Comparison of ENCODE assay signal across 18 cellular contexts in the genomic region with DNA sequence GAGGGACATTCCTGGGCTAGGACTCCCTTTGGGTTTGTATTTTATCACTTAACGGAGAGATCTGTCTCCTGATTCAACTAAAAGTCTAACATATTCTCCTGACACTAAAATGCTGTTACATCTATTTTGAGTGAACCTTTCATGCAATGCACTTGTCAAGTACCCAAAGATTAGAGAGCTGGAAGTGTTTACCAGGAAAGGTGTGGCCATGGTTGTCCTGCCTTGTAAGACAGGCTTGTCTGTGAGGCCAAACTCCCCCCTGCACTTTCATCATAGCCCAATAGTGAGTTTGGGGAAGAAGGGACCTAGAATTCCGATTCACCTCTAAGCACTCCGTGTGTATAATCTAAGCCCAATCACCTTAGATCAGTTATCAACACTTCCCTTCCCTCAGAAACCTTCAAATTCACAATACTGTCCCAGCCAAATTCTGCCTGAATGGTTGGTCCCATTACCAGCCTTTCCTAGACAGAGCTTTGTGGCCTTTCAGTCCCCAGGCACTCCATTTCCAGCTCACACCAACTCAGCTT.
DNase-seq lines count a peak whose midpoint lies in the region; ATAC-seq and TF ChIP-seq lines count a peak whose summit lies in the region.
"Had no signal": no experiment of that assay in that cellular context is flagged by ENCODE, and none has a peak within 500 bp of the region (broad histone marks: within the 10 kb centered on the region; RNA-seq: fewer than 3 reads in every experiment).

No MANE protein-coding gene starts in this region.

- H3K79me2 ChIP-seq in mammary epithelial cell (ENCODE audit: insufficient read depth, low read length) = no peaks in the 10 kb centered on the region

- ATAC-seq in left lung (peak; percentile 90), upper lobe of right lung (peak; percentile 80), GM19455 (IDR thresholded peaks at IDR 0.05; ENCODE audit: unreplicated experiment) (no peak)
- no peak for ATAC-seq in activated CD4-positive, CD25-positive, alpha-beta regulatory T cell treated with anti-CD3 and anti-CD28 coated beads, Interleukin-2, amount 50 U/mL, for 24 hours
- ATAC-seq: HCT116 had no signal

- TF ChIP-seq CTCF in MCF 10A (IDR thresholded peaks at IDR 0.05; ENCODE audit: unreplicated experiment) (no peak), mammary epithelial cell (conservative IDR thresholded peaks at IDR 0.05 in 1 of 2, IDR thresholded peaks at IDR 0.05 in 1 of 2; ENCODE audit: extremely low read depth in 1 of 2, insufficient read depth in 1 of 2, low read depth in 1 of 2, low read length in 2 of 2) (no peak), left lung (IDR thresholded peaks at IDR 0.05) (no peak), upper lobe of right lung (IDR thresholded peaks at IDR 0.05) (no peak)

- no peak overlapping the region for H3K9ac ChIP-seq in mammary epithelial cell (ENCODE audit: insufficient read depth, low read length)
- H3K9ac ChIP-seq: BLaER1 had no signal

- H3K4me1 Mint-ChIP-seq in MCF 10A (ENCODE audit: insufficient read depth, unreplicated experiment) = no peaks in the 10 kb centered on the region
- H3K4me1 Mint-ChIP-seq: CD4-positive, alpha-beta memory T cell had no signal

- H4K20me1 ChIP-seq in mammary epithelial cell (ENCODE audit: insufficient read depth, low read length) = no peaks in the 10 kb centered on the region
- H4K20me1 ChIP-seq: BLaER1 had no signal

- H3K27ac ChIP-seq in mammary epithelial cell (ENCODE audit: insufficient read depth, low read depth, low read length) = no peak overlapping the region
- no peak overlapping the region for H3K27ac ChIP-seq in left lung
- no peak overlapping the region for H3K27ac ChIP-seq in upper lobe of right lung
- H3K27ac ChIP-seq: 22Rv1, BLaER1, HL-60 had no signal

- peaks cover 15% of the 10 kb centered on the region for H3K4me1 ChIP-seq in mammary epithelial cell (ENCODE audit: insufficient read depth, low read length)
- H3K4me1 ChIP-seq in left lung = peaks cover 0 to 5% of the 10 kb centered on the region in 2 donors
- no peaks in the 10 kb centered on the region for H3K4me1 ChIP-seq in upper lobe of right lung
- H3K4me1 ChIP-seq: BLaER1 had no signal

- H3K9me3 Mint-ChIP-seq in MCF 10A (ENCODE audit: unreplicated experiment) = no peaks in the 10 kb centered on the region

- CTCF ChIA-PET in MCF 10A (lab: Yijun Ruan, JAX) = interaction anchor here (3.5 to 3.7 kb wide), 2 partner anchors 15 to 271 kb away, joined by 12 to 34 read pairs; no protein-coding TSS in a partner anchor
- CTCF ChIA-PET in mammary epithelial cell (lab: Charles Lee; ENCODE audit: low non-redundant PET) = no interaction called here

- H3K4me2 ChIP-seq in mammary epithelial cell (ENCODE audit: insufficient read depth, low read depth, low read length) = no peak overlapping the region
- H3K4me2 ChIP-seq: BLaER1 had no signal

- 98% methylated on average over 3 of the region's 3 CpGs for WGBS in mammary epithelial cell (ENCODE audit: low coverage, missing lambda C conversion rate)

- H3K36me3 Mint-ChIP-seq in MCF 10A (ENCODE audit: insufficient read depth, unreplicated experiment) = no peaks in the 10 kb centered on the region
- H3K36me3 Mint-ChIP-seq: CD14-positive monocyte; CD4-positive, alpha-beta memory T cell had no signal

- in situ Hi-C loops in mammary epithelial cell (cut with MboI; ENCODE audit: low sequenced_read_pairs in 2 of 2) = no loop called here

- intact Hi-C loops in MCF 10A (cut with micrococcal nuclease) (no loop called here), mammary epithelial cell (cut with micrococcal nuclease) (no loop called here), left lung (cut with DNase I) (no loop called here), upper lobe of right lung (cut with DNase I) (no loop called here)

- H3K27me3 ChIP-seq in mammary epithelial cell (ENCODE audit: insufficient read depth, low read length) (no peaks in the 10 kb centered on the region), left lung (no peaks in the 10 kb centered on the region), upper lobe of right lung (no peaks in the 10 kb centered on the region)
- H3K27me3 ChIP-seq: BLaER1 had no signal

- H2AFZ ChIP-seq in mammary epithelial cell (ENCODE audit: low read depth, low read length) = no peak overlapping the region

- DNase-seq in MCF 10A (ENCODE audit: unreplicated experiment) = no peak
- DNase-seq in mammary epithelial cell = no peak
- DNase-seq in NCI-H460 (ENCODE audit: extremely low read depth, low read depth) = peak; percentile 57
- no peak for DNase-seq in left lung
- DNase-seq in upper lobe of right lung = no peak
- DNase-seq: CD4-positive, alpha-beta memory T cell; DMS79 treated with DMSO at 0.1 percent for 48 hours; GF-D8; GOT3; H7; HFFc6 had no signal

- no peaks in the 10 kb centered on the region for H3K36me3 ChIP-seq in mammary epithelial cell (ENCODE audit: insufficient read depth, low read length)
- no peaks in the 10 kb centered on the region for H3K36me3 ChIP-seq in left lung
- no peaks in the 10 kb centered on the region for H3K36me3 ChIP-seq in upper lobe of right lung
- H3K36me3 ChIP-seq: BLaER1 had no signal

- peak overlapping the region; percentile 76 for H3K27ac Mint-ChIP-seq in MCF 10A (ENCODE audit: low read depth, unreplicated experiment)
- H3K27ac Mint-ChIP-seq: CD14-positive monocyte; CD4-positive, alpha-beta memory T cell; HFFc6 had no signal

- no peaks in the 10 kb centered on the region for H3K27me3 Mint-ChIP-seq in MCF 10A (ENCODE audit: insufficient read depth, unreplicated experiment)

- H3K4me3 ChIP-seq in mammary epithelial cell (replicated peaks in 1 of 3; ENCODE audit: insufficient read depth in 1 of 3, low read depth in 2 of 3, low read length in 3 of 3) (no peak overlapping the region), left lung (no peak overlapping the region), upper lobe of right lung (no peak overlapping the region)
- H3K4me3 ChIP-seq: BLaER1 had no signal

- dilution Hi-C loops in mammary epithelial cell (cut with HindIII; ENCODE audit: low sequenced_read_pairs) = loop anchor here (5.0 kb wide), 1 partner anchor 105 kb away; no protein-coding TSS in a partner anchor

- H3K9me3 ChIP-seq in mammary epithelial cell (replicated peaks; ENCODE audit: insufficient read depth, low read length) = no peaks in the 10 kb centered on the region
- peaks cover 0 to 9% of the 10 kb centered on the region in 2 donors for H3K9me3 ChIP-seq in left lung
- no peaks in the 10 kb centered on the region for H3K9me3 ChIP-seq in upper lobe of right lung

- POLR2A ChIA-PET in MCF 10A (lab: Yijun Ruan, JAX) = interaction anchor here (1.5 kb wide), 1 partner anchor 22 kb away, joined by 3 read pairs; no protein-coding TSS in a partner anchor

- BruUV-seq in MCF 10A (replicated peaks; lab: Mats Ljungman, UMichigan) (no TSS peak), mammary epithelial cell (replicated peaks; lab: Mats Ljungman, UMichigan) (no TSS peak)

- H3K4me3 Mint-ChIP-seq in MCF 10A (ENCODE audit: unreplicated experiment) = no peak overlapping the region
- H3K4me3 Mint-ChIP-seq: CD14-positive monocyte; CD4-positive, alpha-beta memory T cell; HFFc6 had no signal

Comparison
In these comparisons a context has a peak if more than half of its experiments do, and no peak if none do; other contexts are left out.
1. ATAC-seq: peak in left lung (single experiment) and upper lobe of right lung (single experiment); none in activated CD4-positive, CD25-positive, alpha-beta regulatory T cell treated with anti-CD3 and anti-CD28 coated beads, Interleukin-2, amount 50 U/mL, for 24 hours (0 of 2) and GM19455 (single experiment).